2 cellular contexts compared by ENCODE assay signal in genomic region chr16:66882702-66883101, GRCh38.
TF ChIP-seq lines count a peak whose summit lies in the region.

No MANE protein-coding gene starts in this region.

TF ChIP-seq in HEK293, 187 proteins besides CTCF, POLR2A, EP300 and RAD21:
- TF ChIP-seq GLI4 (tag by site-specific recombination; IDR thresholded peaks at IDR 0.05) (no peak), ZNF211 (tag by site-specific recombination; IDR thresholded peaks at IDR 0.05; ENCODE audit: low read depth) (no peak), ZNF121 (tag by site-specific recombination; IDR thresholded peaks at IDR 0.05) (peak; percentile 65; the same call in 1 of the 2 replicates)

TF ChIP-seq in H1, 55 proteins besides CTCF, POLR2A, EP300 and RAD21:
- TF ChIP-seq TAF7 (optimal IDR thresholded peaks at IDR 0.05; ENCODE audit: borderline replicate concordance, low read depth, low read length) (no peak), SUZ12 (IDR thresholded peaks at IDR 0.05; ENCODE audit: low read length) (no peak)
- TF ChIP-seq, protein P1, sequence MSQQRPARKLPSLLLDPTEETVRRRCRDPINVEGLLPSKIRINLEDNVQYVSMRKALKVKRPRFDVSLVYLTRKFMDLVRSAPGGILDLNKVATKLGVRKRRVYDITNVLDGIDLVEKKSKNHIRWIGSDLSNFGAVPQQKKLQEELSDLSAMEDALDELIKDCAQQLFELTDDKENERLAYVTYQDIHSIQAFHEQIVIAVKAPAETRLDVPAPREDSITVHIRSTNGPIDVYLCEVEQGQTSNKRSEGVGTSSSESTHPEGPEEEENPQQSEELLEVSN (IDR thresholded peaks at IDR 0.05): no peak
